9 cellular contexts compared by ENCODE assay signal in genomic region chr2:55923091-55923977, GRCh38. TPM values are rescaled to one million over a fixed set of nuclear protein-coding genes. Genes with fewer than 3 reads are reported as not detected.
A peak's percentile ranks its signal among the peaks of the same experiment; 100 is the strongest.
DNase-seq lines count a peak whose midpoint lies in the region; ATAC-seq, FAIRE-seq and TF ChIP-seq lines count a peak whose summit lies in the region.
"Had no signal": no experiment of that assay in that cellular context is flagged by ENCODE, and none has a peak within 500 bp of the region (broad histone marks: within the 10 kb centered on the region; RNA-seq: fewer than 3 reads in every experiment).

Gene EFEMP1, minus strand, starts transcription at chr2:55923782. Its CDS starts 1,342 bp downstream, at chr2:55922440.

- CTCF ChIA-PET in WTC11 (lab: Charles Lee): interaction anchor here (1.3 to 1.9 kb wide), 2 partner anchors 152 to 260 kb away, joined by 3 to 5 read pairs; partner anchors contain the start of gene CCDC85A

- 2 to 3% methylated on average over 67 to 69 of the region's 69 CpGs for WGBS in pancreas, 2 donors

- ATAC-seq in WTC11: peak; percentile 84
- peak; percentile 95 for ATAC-seq in Right ventricle myocardium inferior
- peak; percentile 87 to 95 (median 94) for ATAC-seq in pancreas
- no peak for ATAC-seq in HG03095 (IDR thresholded peaks at IDR 0.05; ENCODE audit: unreplicated experiment)
- no peak for ATAC-seq in effector memory CD8-positive, alpha-beta T cell (replicated peaks)

- POLR2A ChIA-PET in WTC11 (lab: Charles Lee): interaction anchor here (0.8 kb wide), 1 partner anchor 374 kb away, joined by 3 read pairs; no protein-coding TSS in a partner anchor

- H3K4me3 ChIP-seq in pancreas: peak within 1 kb of the TSS; percentile 29 to 59 (median 46)

- H3K27ac ChIP-seq in pancreas: peak within 1 kb of the TSS in 3 of 4 donors; percentile 25 to 33 (median 29)

- H3K4me1 ChIP-seq in pancreas: no peaks in the 10 kb centered on the region

- DNase-seq in NCI-H2107 (lab: John Stamatoyannopoulos, UW) (peak; percentile 2), NCI-H2107 treated with DMSO at 0.1 percent for 48 hours (lab: John Stamatoyannopoulos, UW; ENCODE audit: unreplicated experiment) (no peak), HTR-8/SVneo (ENCODE audit: insufficient read length, low spot score) (peak; percentile 67), WTC11 (ENCODE audit: low spot score) (peak; percentile 85), Right ventricle myocardium inferior (ENCODE audit: missing footprints) (peak; percentile 78), pancreas (peak; percentile 57 to 83 (median 68))
- no peak for DNase-seq in effector memory CD8-positive, alpha-beta T cell
- DNase-seq: CD4-positive, CD25-positive, alpha-beta regulatory T cell had no signal

- H3K27ac Mint-ChIP-seq in WTC11: peak within 1 kb of the TSS; percentile 48; the same call in 1 of the 2 replicates
- H3K27ac Mint-ChIP-seq in effector memory CD8-positive, alpha-beta T cell: no peak within 1 kb of the TSS
- H3K27ac Mint-ChIP-seq: CD4-positive, CD25-positive, alpha-beta regulatory T cell had no signal

- intact Hi-C loops in Right ventricle myocardium inferior (cut with DNase I) (loop anchor here (5.0 kb wide), 1 partner anchor 36 kb away; no protein-coding TSS in a partner anchor), pancreas (cut with DNase I) (no loop called here)

- TF ChIP-seq CTCF in WTC11 (IDR thresholded peaks at IDR 0.05) (no peak), pancreas (IDR thresholded peaks at IDR 0.05) (no peak)

- peak; percentile 83 for FAIRE-seq in HTR-8/SVneo (lab: Jason Lieb, UNC)
- no peak for FAIRE-seq in pancreas (lab: Jason Lieb, UNC)

- peaks cover 32% of the 10 kb centered on the region for H3K4me1 Mint-ChIP-seq in WTC11
- peaks cover 0 to 1% of the 10 kb centered on the region in 2 donors for H3K4me1 Mint-ChIP-seq in effector memory CD8-positive, alpha-beta T cell (ENCODE audit: low read depth in 2 of 2)

- H3K27me3 ChIP-seq in pancreas: no peaks in the 10 kb centered on the region

- H3K9me3 ChIP-seq in pancreas: no peaks in the 10 kb centered on the region

- H3K36me3 Mint-ChIP-seq in WTC11: peaks cover 2% of the 10 kb centered on the region; the same call in 1 of the 2 replicates
- H3K36me3 Mint-ChIP-seq in effector memory CD8-positive, alpha-beta T cell (ENCODE audit: insufficient read depth): no peaks in the 10 kb centered on the region
- H3K36me3 Mint-ChIP-seq: CD4-positive, CD25-positive, alpha-beta regulatory T cell had no signal

- no peaks in the 10 kb centered on the region for H3K9me3 Mint-ChIP-seq in WTC11
- H3K9me3 Mint-ChIP-seq in effector memory CD8-positive, alpha-beta T cell: peaks cover 0 to 5% of the 10 kb centered on the region in 2 donors

- peak within 1 kb of the TSS; percentile 90 for H3K4me3 Mint-ChIP-seq in WTC11
- H3K4me3 Mint-ChIP-seq in effector memory CD8-positive, alpha-beta T cell: no peak within 1 kb of the TSS
- H3K4me3 Mint-ChIP-seq: CD4-positive, CD25-positive, alpha-beta regulatory T cell had no signal

- peaks cover 39% of the 10 kb centered on the region for H3K27me3 Mint-ChIP-seq in WTC11 (ENCODE audit: low read depth)
- peaks cover 22 to 26% of the 10 kb centered on the region in 2 donors for H3K27me3 Mint-ChIP-seq in effector memory CD8-positive, alpha-beta T cell

- no peaks in the 10 kb centered on the region for H3K36me3 ChIP-seq in pancreas

TF ChIP-seq in WTC11, 78 proteins besides CTCF, POLR2A, EP300 and RAD21:
- TF ChIP-seq KAT7 (CRISPR knock-in tag; IDR thresholded peaks at IDR 0.05; ENCODE audit: borderline replicate concordance): 0 out of 2 replicates have a peak, but pooled peaks have one; percentile 32
- no peak for TF ChIP-seq TP53 (CRISPR knock-in tag; IDR thresholded peaks at IDR 0.05)
- TF ChIP-seq, protein P1, sequence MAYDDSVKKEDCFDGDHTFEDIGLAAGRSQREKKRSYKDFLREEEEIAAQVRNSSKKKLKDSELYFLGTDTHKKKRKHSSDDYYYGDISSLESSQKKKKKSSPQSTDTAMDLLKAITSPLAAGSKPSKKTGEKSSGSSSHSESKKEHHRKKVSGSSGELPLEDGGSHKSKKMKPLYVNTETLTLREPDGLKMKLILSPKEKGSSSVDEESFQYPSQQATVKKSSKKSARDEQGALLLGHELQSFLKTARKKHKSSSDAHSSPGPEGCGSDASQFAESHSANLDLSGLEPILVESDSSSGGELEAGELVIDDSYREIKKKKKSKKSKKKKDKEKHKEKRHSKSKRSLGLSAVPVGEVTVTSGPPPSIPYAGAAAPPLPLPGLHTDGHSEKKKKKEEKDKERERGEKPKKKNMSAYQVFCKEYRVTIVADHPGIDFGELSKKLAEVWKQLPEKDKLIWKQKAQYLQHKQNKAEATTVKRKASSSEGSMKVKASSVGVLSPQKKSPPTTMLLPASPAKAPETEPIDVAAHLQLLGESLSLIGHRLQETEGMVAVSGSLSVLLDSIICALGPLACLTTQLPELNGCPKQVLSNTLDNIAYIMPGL (CRISPR knock-in tag; IDR thresholded peaks at IDR 0.05): peak; percentile 37; the same call in 1 of the 2 replicates
- no peak for TF ChIP-seq RELA (CRISPR knock-in tag; IDR thresholded peaks at IDR 0.05; ENCODE audit: borderline replicate concordance)
- TF ChIP-seq MYBL2 (CRISPR knock-in tag; IDR thresholded peaks at IDR 0.05): no peak
- peak; percentile 35; the same call in 1 of the 2 replicates for TF ChIP-seq SP1 (CRISPR knock-in tag; conservative IDR thresholded peaks at IDR 0.05)
- TF ChIP-seq TCF7 (CRISPR knock-in tag; IDR thresholded peaks at IDR 0.05; ENCODE audit: low read depth): no peak
- TF ChIP-seq ZNF281 (CRISPR knock-in tag; IDR thresholded peaks at IDR 0.05): 0 out of 2 replicates have a peak, but pooled peaks have one; percentile 56
- no peak for TF ChIP-seq CBFB (CRISPR knock-in tag; IDR thresholded peaks at IDR 0.05; ENCODE audit: low read depth)
- no peak for TF ChIP-seq CREB1 (CRISPR knock-in tag; IDR thresholded peaks at IDR 0.05)
- TF ChIP-seq FOXK1 (CRISPR knock-in tag; IDR thresholded peaks at IDR 0.05): peak; percentile 25; the same call in 1 of the 2 replicates
- peak; percentile 42; the same call in 1 of the 2 replicates for TF ChIP-seq ZNF423 (CRISPR knock-in tag; IDR thresholded peaks at IDR 0.05)
- no peak for TF ChIP-seq CREM (CRISPR knock-in tag; IDR thresholded peaks at IDR 0.05)
- TF ChIP-seq, protein P2, sequence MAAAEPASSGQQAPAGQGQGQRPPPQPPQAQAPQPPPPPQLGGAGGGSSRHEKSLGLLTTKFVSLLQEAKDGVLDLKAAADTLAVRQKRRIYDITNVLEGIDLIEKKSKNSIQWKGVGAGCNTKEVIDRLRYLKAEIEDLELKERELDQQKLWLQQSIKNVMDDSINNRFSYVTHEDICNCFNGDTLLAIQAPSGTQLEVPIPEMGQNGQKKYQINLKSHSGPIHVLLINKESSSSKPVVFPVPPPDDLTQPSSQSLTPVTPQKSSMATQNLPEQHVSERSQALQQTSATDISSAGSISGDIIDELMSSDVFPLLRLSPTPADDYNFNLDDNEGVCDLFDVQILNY (CRISPR knock-in tag; IDR thresholded peaks at IDR 0.05): 0 out of 2 replicates have a peak, but pooled peaks have one; percentile 50
- 0 out of 2 replicates have a peak, but pooled peaks have one; percentile 38 for TF ChIP-seq ETV6 (CRISPR knock-in tag; IDR thresholded peaks at IDR 0.05)
- TF ChIP-seq SOX15 (CRISPR knock-in tag; IDR thresholded peaks at IDR 0.05): no peak
- no peak for TF ChIP-seq SMAD4 (CRISPR knock-in tag; IDR thresholded peaks at IDR 0.05)
TF ChIP-seq in WTC11: peak in this region for 8.

RNA-seq across cellular contexts. Expression of gene EFEMP1, which starts in this region (rescaled TPM):
- total RNA-seq in WTC11 (2021) (24.0 to 25.7 TPM (median 25.6 TPM) in 3 replicates), Right ventricle myocardium inferior (75.9 TPM), pancreas (10 to 100 TPM in 4 of 6 donors, 1 to 10 TPM in 2; 7.0 to 50.8 (median 24.2) TPM)
- polyA plus RNA-seq in pancreas: 10 to 100 TPM in 1 of 2 donors, 1 to 10 TPM in 1; 7.4 to 25.7 TPM
- total RNA-seq: CD4-positive, CD25-positive, alpha-beta regulatory T cell had no signal
- polyA plus RNA-seq: CD4-positive, CD25-positive, alpha-beta regulatory T cell had no signal

Comparison
In these comparisons a context has a peak if more than half of its experiments do, and no peak if none do; other contexts are left out.
1. DNase-seq: peak in NCI-H2107 (single experiment), HTR-8/SVneo (single experiment), WTC11 (single experiment), Right ventricle myocardium inferior (single experiment) and pancreas (6 of 6); none in NCI-H2107 treated with DMSO at 0.1 percent for 48 hours (single experiment) and effector memory CD8-positive, alpha-beta T cell (0 of 3).
2. ATAC-seq: peak in WTC11 (single experiment), Right ventricle myocardium inferior (single experiment) and pancreas (4 of 4); none in HG03095 (single experiment) and effector memory CD8-positive, alpha-beta T cell (single experiment).